Comparison of ENCODE assay signal across 1 cellular context in the genomic region with DNA sequence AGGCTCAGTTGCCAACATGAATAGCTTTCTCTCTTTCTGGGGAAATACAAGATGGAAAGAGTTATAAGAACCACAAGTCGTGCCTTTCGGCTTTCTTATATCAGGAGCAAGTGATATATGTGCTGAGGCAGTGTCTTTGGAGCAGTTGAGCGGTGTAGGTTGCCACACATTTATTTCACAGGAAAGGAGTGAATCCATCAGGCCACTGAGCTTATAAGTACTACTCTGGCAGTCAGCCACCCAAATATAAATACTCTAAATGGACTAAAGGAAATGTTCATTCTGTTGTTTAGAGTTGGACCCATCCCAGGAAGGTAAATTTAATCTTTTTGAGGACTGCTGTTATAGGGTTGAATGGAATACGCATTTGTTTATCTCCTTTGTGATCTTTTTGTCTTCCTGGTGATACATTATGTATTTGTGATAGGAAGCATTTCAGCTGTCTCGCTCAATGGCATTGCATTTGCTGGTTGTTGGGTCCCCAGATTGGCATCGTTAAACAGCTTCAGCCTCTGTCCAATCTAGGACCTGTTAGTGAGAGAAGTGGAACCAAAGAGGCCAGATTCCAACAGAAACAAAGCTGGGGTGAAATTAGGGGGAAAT.
TF ChIP-seq lines count a peak whose summit lies in the region.

No MANE protein-coding gene starts in this region.

TF ChIP-seq in IMR-90, 13 proteins besides CTCF, POLR2A, EP300 and RAD21 (continued from another document):
- TF ChIP-seq, protein P1, sequence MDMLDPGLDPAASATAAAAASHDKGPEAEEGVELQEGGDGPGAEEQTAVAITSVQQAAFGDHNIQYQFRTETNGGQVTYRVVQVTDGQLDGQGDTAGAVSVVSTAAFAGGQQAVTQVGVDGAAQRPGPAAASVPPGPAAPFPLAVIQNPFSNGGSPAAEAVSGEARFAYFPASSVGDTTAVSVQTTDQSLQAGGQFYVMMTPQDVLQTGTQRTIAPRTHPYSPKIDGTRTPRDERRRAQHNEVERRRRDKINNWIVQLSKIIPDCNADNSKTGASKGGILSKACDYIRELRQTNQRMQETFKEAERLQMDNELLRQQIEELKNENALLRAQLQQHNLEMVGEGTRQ (IDR thresholded peaks at IDR 0.05; ENCODE audit: low read depth, low read length), result no peak
- no peak for TF ChIP-seq RCOR1 (IDR thresholded peaks at IDR 0.05; ENCODE audit: insufficient replicate concordance, low read length)
- no peak for TF ChIP-seq MXI1 (IDR thresholded peaks at IDR 0.05; ENCODE audit: borderline replicate concordance, low read depth, low read length)
- no peak for TF ChIP-seq CHD1 (IDR thresholded peaks at IDR 0.05; ENCODE audit: low read depth, low read length)
- TF ChIP-seq MAFK (IDR thresholded peaks at IDR 0.05; ENCODE audit: low read depth, low read length), result no peak
